1 cellular context compared by ENCODE assay signal in the genomic region with DNA sequence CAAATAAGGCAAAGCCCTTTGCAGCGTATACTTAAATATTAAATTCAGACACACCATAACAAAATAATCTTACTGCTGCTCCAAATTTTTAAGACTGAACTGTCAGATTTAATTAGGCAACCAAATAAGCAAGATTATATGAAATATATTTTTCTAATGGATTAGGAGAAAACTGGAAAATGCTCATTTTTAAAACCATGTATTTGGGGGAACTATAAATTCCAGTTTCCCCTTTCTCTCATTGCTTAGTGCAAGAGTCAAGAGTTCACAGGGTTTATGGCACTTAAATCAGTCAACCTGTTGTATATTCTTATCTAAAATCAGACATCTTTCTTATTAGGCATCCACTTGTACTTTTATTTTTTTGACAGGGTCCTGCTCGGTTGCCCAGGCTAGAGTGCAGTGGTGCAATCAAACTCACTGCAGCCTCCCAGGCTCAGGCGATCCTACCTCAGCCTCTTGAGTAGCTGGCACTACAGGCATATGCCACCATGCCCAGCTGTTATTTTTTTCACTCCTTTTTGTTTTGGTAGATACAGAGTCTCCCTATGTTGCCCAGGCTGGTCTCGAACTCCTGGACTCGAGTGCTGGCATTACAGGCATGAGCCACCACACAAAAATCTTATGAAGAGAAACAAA.
TF ChIP-seq lines count a peak whose summit lies in the region.

No MANE protein-coding gene starts in this region.

TF ChIP-seq in HCT116, 20 proteins besides CTCF, POLR2A, EP300 and RAD21 (continued from another document):
- TF ChIP-seq TCF7L2 (IDR thresholded peaks at IDR 0.05; ENCODE audit: borderline replicate concordance, extremely low read depth, insufficient read depth, insufficient read length), result no peak
- TF ChIP-seq EGR1 (IDR thresholded peaks at IDR 0.05; ENCODE audit: low read depth), result no peak
